31 cellular contexts compared by ENCODE assay signal in the genomic region with DNA sequence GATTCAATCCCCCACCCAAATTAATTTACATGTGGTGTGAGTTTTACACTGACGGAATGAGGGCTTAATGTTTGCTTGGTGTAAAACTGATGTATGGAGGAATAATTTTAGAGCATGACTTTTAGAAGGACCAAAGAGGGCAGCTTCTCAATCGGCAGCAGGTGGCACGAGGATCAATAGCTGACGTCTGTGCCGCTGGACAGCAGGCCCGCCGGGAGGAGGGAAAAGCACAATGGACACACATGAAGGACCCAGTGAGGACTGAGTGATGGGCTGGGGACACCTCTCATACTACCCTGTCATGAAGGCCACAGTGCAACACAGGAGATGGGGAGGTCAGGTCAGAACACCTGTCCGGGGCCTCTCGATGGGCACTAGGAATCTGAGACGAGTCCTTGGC.
"Had no signal": no experiment of that assay in that cellular context is flagged by ENCODE, and none has a peak within 500 bp of the region (broad histone marks: within the 10 kb centered on the region; RNA-seq: fewer than 3 reads in every experiment).

No MANE protein-coding gene starts in this region.

- H3K4me2 ChIP-seq: neural progenitor cell, smooth muscle cell had no signal

- H3K27ac Mint-ChIP-seq: immature natural killer cell; mesothelial cell of epicardium; naive thymus-derived CD4-positive, alpha-beta T cell; nephron progenitor cell; neural progenitor cell; stimulated activated memory B cell treated with anti-CD40 and anti-IgM and Interleukin-4, amounts not matched to agents 10 μg/mL and 1 μg/mL and 100 μg/mL, for 72 hours had no signal

- H3K4me1 Mint-ChIP-seq: immature natural killer cell; mesothelial cell of epicardium; naive thymus-derived CD4-positive, alpha-beta T cell; nephron progenitor cell had no signal

- H3K36me3 Mint-ChIP-seq: immature natural killer cell had no signal

- DNase-seq: hypothalamus; immature natural killer cell; kidney; left colon; left lung; lower lobe of right lung; mesenchymal stem cell; mucosa of descending colon; naive thymus-derived CD4-positive, alpha-beta T cell; nephron progenitor cell; occipital lobe; psoas muscle; right lobe of liver; stimulated activated CD4-positive, alpha-beta T cell treated with anti-CD3 and anti-CD28 coated beads, Interleukin-1b, Interleukin-23, amount 100 ng/mL, for 48 hours; stimulated activated CD4-positive, alpha-beta T cell treated with anti-CD3 and anti-CD28 coated beads, Interleukin-2, amount 100 ng/mL, for 48 hours; stimulated activated CD4-positive, alpha-beta T cell treated with anti-CD3 and anti-CD28 coated beads, Interleukin-4, amount 100 ng/mL, for 4 hours; stimulated activated CD8-positive, alpha-beta memory T cell treated with anti-CD3 and anti-CD28 coated beads, Interleukin-4, amount 100 ng/mL, for 48 hours; stimulated activated naive CD8-positive, alpha-beta T cell treated with anti-CD3 and anti-CD28 coated beads, Interleukin-15, Interleukin-2, amounts not matched to agents 100 U/mL and 50 U/mL, for 24 hours; stomach; testis; thyroid gland; transverse colon had no signal

- H3K4me1 ChIP-seq: left lung, lower lobe of right lung, neural progenitor cell, parathyroid adenoma, psoas muscle, right atrium auricular region, right lobe of liver, stomach, testis, thyroid gland, transverse colon, upper lobe of left lung, vagina had no signal

- H3K4me3 ChIP-seq: left lung, lower lobe of right lung, mucosa of descending colon, neural progenitor cell, psoas muscle, right atrium auricular region, right lobe of liver, smooth muscle cell, stomach, testis, thyroid gland, transverse colon, upper lobe of left lung, vagina had no signal

- H3K27me3 ChIP-seq: left lung, neural progenitor cell, neutrophil, right atrium auricular region, right lobe of liver, testis, thyroid gland, transverse colon, upper lobe of left lung, vagina had no signal

- H3K27me3 Mint-ChIP-seq: stimulated activated memory B cell treated with anti-CD40 and anti-IgM and Interleukin-4, amounts not matched to agents 10 μg/mL and 1 μg/mL and 100 μg/mL, for 72 hours had no signal

- H3K9ac ChIP-seq: neural progenitor cell, parathyroid adenoma had no signal

- H3K36me3 ChIP-seq: left lung, lower lobe of right lung, neural progenitor cell, neutrophil, right atrium auricular region, right lobe of liver, stomach, thyroid gland, transverse colon, upper lobe of left lung, vagina had no signal

- H3K27ac ChIP-seq: left lung, lower lobe of right lung, neural progenitor cell, neutrophil, parathyroid adenoma, psoas muscle, right atrium auricular region, right lobe of liver, stomach, testis, thyroid gland, transverse colon, upper lobe of left lung, vagina had no signal

- ATAC-seq: left colon; left lung; lower lobe of right lung; mucosa of descending colon; naive thymus-derived CD4-positive, alpha-beta T cell; psoas muscle; right lobe of liver; stimulated activated memory B cell treated with anti-CD40 and anti-IgM and Interleukin-4, amounts not matched to agents 10 μg/mL and 1 μg/mL and 100 μg/mL, for 72 hours; stimulated activated naive CD8-positive, alpha-beta T cell treated with anti-CD3 and anti-CD28 coated beads, Interleukin-15, Interleukin-2, amounts not matched to agents 100 U/mL and 50 U/mL, for 24 hours had no signal

- H3K4me3 Mint-ChIP-seq: immature natural killer cell; mesothelial cell of epicardium; naive thymus-derived CD4-positive, alpha-beta T cell; nephron progenitor cell; neural progenitor cell; stimulated activated memory B cell treated with anti-CD40 and anti-IgM and Interleukin-4, amounts not matched to agents 10 μg/mL and 1 μg/mL and 100 μg/mL, for 72 hours had no signal

- H3K9me3 ChIP-seq: lower lobe of right lung, neutrophil, right atrium auricular region, testis, thyroid gland, vagina had no signal
